ENCODE assay signal across 20 cellular contexts in the genomic region with DNA sequence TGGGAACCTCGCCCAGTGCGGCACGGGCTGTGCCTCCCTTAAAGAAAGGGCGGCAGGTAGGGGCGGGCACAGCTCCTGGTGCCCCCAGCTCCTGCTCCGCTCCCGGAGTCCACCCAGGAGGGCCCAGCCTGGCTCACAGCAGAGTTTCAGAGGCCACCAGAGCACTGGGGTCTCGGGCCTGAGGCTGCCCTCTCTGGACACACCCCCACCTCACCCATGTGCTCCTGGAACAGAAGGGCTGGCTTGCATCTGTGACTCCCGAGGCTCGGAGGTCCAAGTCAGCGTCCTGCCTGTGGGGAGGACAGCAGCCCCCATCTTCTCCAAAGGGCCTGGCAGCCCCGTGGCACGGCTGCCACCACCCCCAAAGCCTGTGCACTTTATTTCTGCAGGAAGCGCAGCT.
"Had no signal": no experiment of that assay in that cellular context is flagged by ENCODE, and none has a peak within 500 bp of the region (broad histone marks: within the 10 kb centered on the region; RNA-seq: fewer than 3 reads in every experiment).

No MANE protein-coding gene starts in this region.

- H3K4me3 ChIP-seq: cardiac muscle cell, Peyer's patch, SJCRH30 had no signal

- H3K27me3 ChIP-seq: cardiac muscle cell, Peyer's patch had no signal

- DNase-seq: activated CD4-positive, alpha-beta T cell treated with anti-CD3 and anti-CD28 coated beads, Interleukin-2, amount 10 ng/mL, durations not matched to agents 24 days and 14 days; activated CD4-positive, alpha-beta T cell treated with anti-CD3 and anti-CD28 coated beads, Interleukin-2, amount 50 U/mL, for 48 hours; activated CD4-positive, CD25-positive, alpha-beta regulatory T cell treated with anti-CD3 and anti-CD28 coated beads, Interleukin-2, amount 50 U/mL, for 72 hours; activated CD8-positive, alpha-beta memory T cell treated with anti-CD3 and anti-CD28 coated beads, Interleukin-2, amount 10 ng/mL, durations not matched to agents 7 days and 5 days; activated effector memory CD4-positive, alpha-beta T cell treated with Interleukin-2 at 50 U/mL for 16 hours; activated naive CD4-positive, alpha-beta T cell; activated T-cell treated with anti-CD3 and anti-CD28 coated beads, Interleukin-2, amount 50 U/mL, for 24 hours; KG1; NCI-H1048; NCI-H146; NCI-H187 treated with DMSO at 0.1 percent for 48 hours; NCI-H2081 treated with DMSO at 0.1 percent for 48 hours; NCI-H446; NCI-H524; Right ventricle myocardium superior; SJCRH30 had no signal

- H3K27ac ChIP-seq: cardiac muscle cell, Peyer's patch, RWPE1, SJCRH30 had no signal

- H3K4me1 ChIP-seq: Peyer's patch, SJCRH30 had no signal

- H3K36me3 ChIP-seq: cardiac muscle cell, Peyer's patch, SJCRH30 had no signal

- H3K9me3 ChIP-seq: Peyer's patch, SJCRH30 had no signal

- ATAC-seq: activated CD8-positive, alpha-beta memory T cell treated with anti-CD3 and anti-CD28 coated beads, Interleukin-2, amount 10 ng/mL, durations not matched to agents 7 days and 5 days; WTC11 had no signal
